15 cellular contexts compared by ENCODE assay signal in the genomic region with DNA sequence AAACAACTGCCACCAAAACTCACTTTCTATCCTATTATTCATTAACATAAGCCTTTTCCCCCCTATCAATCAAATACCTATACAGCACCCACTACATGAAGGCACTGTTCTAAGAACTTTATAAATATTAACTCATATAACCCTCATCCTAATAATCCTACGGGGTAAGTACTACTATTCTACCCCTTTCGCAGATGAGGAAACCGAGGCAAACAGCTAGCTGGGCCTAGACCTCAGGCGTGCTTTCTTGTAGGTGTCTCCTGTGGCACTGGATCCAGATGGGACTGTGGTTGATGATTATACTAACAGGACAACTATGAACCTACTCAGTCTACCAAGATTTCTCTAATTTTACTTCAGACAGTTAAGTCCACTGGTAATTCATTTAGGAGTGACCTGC.
"Had no signal": no experiment of that assay in that cellular context is flagged by ENCODE, and none has a peak within 500 bp of the region (broad histone marks: within the 10 kb centered on the region; RNA-seq: fewer than 3 reads in every experiment).

No MANE protein-coding gene starts in this region.

- H3K4me1 ChIP-seq: ascending aorta, gastrocnemius medialis, lower lobe of right lung, stomach, vagina had no signal

- H3K4me1 Mint-ChIP-seq: mesothelial cell of epicardium had no signal

- H3K27me3 ChIP-seq: ascending aorta, gastrocnemius medialis, stomach, vagina had no signal

- H3K27ac Mint-ChIP-seq: activated CD4-positive, alpha-beta memory T cell treated with anti-CD3 and anti-CD28 coated beads, Interleukin-2, amount 10 ng/mL, durations not matched to agents 7 days and 5 days had no signal

- H3K9me3 Mint-ChIP-seq: activated CD4-positive, alpha-beta memory T cell treated with anti-CD3 and anti-CD28 coated beads, Interleukin-2, amount 10 ng/mL, durations not matched to agents 7 days and 5 days; mesothelial cell of epicardium had no signal

- H3K27me3 Mint-ChIP-seq: activated CD4-positive, alpha-beta memory T cell treated with anti-CD3 and anti-CD28 coated beads, Interleukin-2, amount 10 ng/mL, durations not matched to agents 7 days and 5 days had no signal

- H3K4me3 Mint-ChIP-seq: activated CD4-positive, alpha-beta memory T cell treated with anti-CD3 and anti-CD28 coated beads, Interleukin-2, amount 10 ng/mL, durations not matched to agents 7 days and 5 days; mesothelial cell of epicardium had no signal

- DNase-seq: activated CD4-positive, alpha-beta memory T cell treated with anti-CD3 and anti-CD28 coated beads, Interleukin-2, amount 10 ng/mL, durations not matched to agents 7 days and 5 days; activated CD4-positive, alpha-beta T cell treated with anti-CD3 and anti-CD28 coated beads for 4 hours; effector CD4-positive, alpha-beta T cell; gastrocnemius medialis; head of caudate nucleus; lower lobe of right lung; occipital lobe; stimulated activated CD4-positive, alpha-beta T cell treated with anti-CD3 and anti-CD28 coated beads, Interleukin-12 subunit alpha, Interleukin-12 subunit beta, amount 100 ng/mL, for 4 hours; stimulated activated CD4-positive, alpha-beta T cell treated with anti-CD3 and anti-CD28 coated beads, Interleukin-2, amount 100 ng/mL, for 24 hours; stomach; trophoblast cell; WERI-Rb-1 had no signal

- H3K27ac ChIP-seq: ascending aorta, gastrocnemius medialis, lower lobe of right lung, stomach, vagina, WERI-Rb-1 had no signal

- H3K4me3 ChIP-seq: ascending aorta, gastrocnemius medialis, lower lobe of right lung, stomach, vagina had no signal

- H3K9me3 ChIP-seq: ascending aorta, gastrocnemius medialis, lower lobe of right lung, stomach, vagina had no signal
